ENCODE assay signal across 14 cellular contexts in genomic region chr7:116777613-116778380, GRCh38.
DNase-seq lines count a peak whose midpoint lies in the region; ATAC-seq and TF ChIP-seq lines count a peak whose summit lies in the region.
"Had no signal": no experiment of that assay in that cellular context is flagged by ENCODE, and none has a peak within 500 bp of the region (broad histone marks: within the 10 kb centered on the region; RNA-seq: fewer than 3 reads in every experiment).

No MANE protein-coding gene starts in this region.

- H3K27ac ChIP-seq in foreskin keratinocyte = peak overlapping the region; percentile 80
- H3K27ac ChIP-seq: upper lobe of left lung had no signal

- DNase-seq in A172 (ENCODE audit: low spot score) = peak; percentile 70
- DNase-seq in HT-29 (ENCODE audit: low spot score) = peak; percentile 24
- peak; percentile 9 for DNase-seq in amniotic stem cell (lab: John Stamatoyannopoulos, UW)
- DNase-seq in foreskin keratinocyte = peak in 1 of 2 donors; percentile 54
- DNase-seq in NCI-H2196 (lab: John Stamatoyannopoulos, UW; ENCODE audit: unreplicated experiment) = no peak
- no peak for DNase-seq in activated CD8-positive, alpha-beta memory T cell treated with anti-CD3 and anti-CD28 coated beads, Interleukin-2, amount 50 U/mL, for 48 hours
- DNase-seq: central memory CD4-positive, alpha-beta T cell; H9; islet precursor cell; natural killer cell; NCI-H1694 treated with DMSO at 0.1 percent for 48 hours; upper lobe of left lung had no signal

- ATAC-seq in foreskin keratinocyte (no peak), HG03045 (IDR thresholded peaks at IDR 0.05; ENCODE audit: unreplicated experiment) (no peak), HG03354 (IDR thresholded peaks at IDR 0.05; ENCODE audit: poor library complexity, severe bottlenecking, unreplicated experiment) (no peak)
- ATAC-seq: natural killer cell had no signal

- H3K27me3 ChIP-seq in foreskin keratinocyte = no peaks in the 10 kb centered on the region
- H3K27me3 ChIP-seq: upper lobe of left lung had no signal

- H3K4me1 ChIP-seq in foreskin keratinocyte = peaks cover 38% of the 10 kb centered on the region

- no peak for TF ChIP-seq CTCF in foreskin keratinocyte (conservative IDR thresholded peaks at IDR 0.05)

Comparison
In these comparisons a context has a peak if more than half of its experiments do, and no peak if none do; other contexts are left out.
1. DNase-seq: peak in A172 (single experiment), HT-29 (single experiment) and amniotic stem cell (single experiment); none in NCI-H2196 (single experiment) and activated CD8-positive, alpha-beta memory T cell treated with anti-CD3 and anti-CD28 coated beads, Interleukin-2, amount 50 U/mL, for 48 hours (single experiment).